ENCODE assay signal across 8 cellular contexts in genomic region chr22:22928666-22929380, GRCh38. TPM values are rescaled to one million over a fixed set of nuclear protein-coding genes. Genes with fewer than 3 reads are reported as not detected.
DNase-seq lines count a peak whose midpoint lies in the region; ATAC-seq and TF ChIP-seq lines count a peak whose summit lies in the region.

No MANE protein-coding gene starts in this region.

- no peak for TF ChIP-seq CTCF in omental fat pad (IDR thresholded peaks at IDR 0.05)

- no peak overlapping the region for H3K4me3 Mint-ChIP-seq in activated naive CD8-positive, alpha-beta T cell treated with anti-CD3 and anti-CD28 coated beads for 36 hours
- H3K4me3 Mint-ChIP-seq in natural killer cell treated with Interleukin-12 subunit alpha and Interleukin-12 subunit beta and Interleukin-15 and Interleukin-18, amount 100 ng/mL, for 72 hours, result peak overlapping the region; percentile 32

- peak; percentile 89 for ATAC-seq in HG02588 (IDR thresholded peaks at IDR 0.05; ENCODE audit: unreplicated experiment)
- ATAC-seq in natural killer cell treated with Interleukin-12 subunit alpha and Interleukin-12 subunit beta and Interleukin-15 and Interleukin-18, amount 100 ng/mL, for 72 hours, result peak; percentile 75 to 82
- no peak for ATAC-seq in omental fat pad (ENCODE audit: low FRiP score)

- no peaks in the 10 kb centered on the region for H3K36me3 Mint-ChIP-seq in activated naive CD8-positive, alpha-beta T cell treated with anti-CD3 and anti-CD28 coated beads for 36 hours
- no peaks in the 10 kb centered on the region for H3K36me3 Mint-ChIP-seq in natural killer cell treated with Interleukin-12 subunit alpha and Interleukin-12 subunit beta and Interleukin-15 and Interleukin-18, amount 100 ng/mL, for 72 hours

- peak; percentile 1 to 3 for DNase-seq in activated CD8-positive, alpha-beta memory T cell treated with anti-CD3 and anti-CD28 coated beads for 1 hour (ENCODE audit: extremely low read depth in 1 of 2, low read depth in 1 of 2)
- no peak for DNase-seq in activated CD8-positive, alpha-beta memory T cell treated with anti-CD3 and anti-CD28 coated beads, Interleukin-2, amount 50 U/mL, for 4 hours
- DNase-seq in MV-4-11 (lab: John Stamatoyannopoulos, UW) (peak; percentile 98), iPS-NIHi11 (ENCODE audit: low spot score) (no peak), omental fat pad (ENCODE audit: low spot score) (no peak)
- peak; percentile 67 for DNase-seq in activated naive CD8-positive, alpha-beta T cell treated with anti-CD3 and anti-CD28 coated beads for 36 hours
- DNase-seq in natural killer cell treated with Interleukin-12 subunit alpha and Interleukin-12 subunit beta and Interleukin-15 and Interleukin-18, amount 100 ng/mL, for 72 hours (ENCODE audit: low spot score), result no peak

- H3K4me1 Mint-ChIP-seq in activated naive CD8-positive, alpha-beta T cell treated with anti-CD3 and anti-CD28 coated beads for 36 hours, result peaks cover 24% of the 10 kb centered on the region
- H3K4me1 Mint-ChIP-seq in natural killer cell treated with Interleukin-12 subunit alpha and Interleukin-12 subunit beta and Interleukin-15 and Interleukin-18, amount 100 ng/mL, for 72 hours (ENCODE audit: low read depth in 2 of 2), result peaks cover 24 to 41% of the 10 kb centered on the region in 2 donors

- H3K9me3 Mint-ChIP-seq in activated naive CD8-positive, alpha-beta T cell treated with anti-CD3 and anti-CD28 coated beads for 36 hours, result no peaks in the 10 kb centered on the region
- H3K9me3 Mint-ChIP-seq in natural killer cell treated with Interleukin-12 subunit alpha and Interleukin-12 subunit beta and Interleukin-15 and Interleukin-18, amount 100 ng/mL, for 72 hours, result no peaks in the 10 kb centered on the region

- no peaks in the 10 kb centered on the region for H3K27me3 Mint-ChIP-seq in activated naive CD8-positive, alpha-beta T cell treated with anti-CD3 and anti-CD28 coated beads for 36 hours
- H3K27me3 Mint-ChIP-seq in natural killer cell treated with Interleukin-12 subunit alpha and Interleukin-12 subunit beta and Interleukin-15 and Interleukin-18, amount 100 ng/mL, for 72 hours, result no peaks in the 10 kb centered on the region

- H3K27ac Mint-ChIP-seq in activated naive CD8-positive, alpha-beta T cell treated with anti-CD3 and anti-CD28 coated beads for 36 hours, result peak overlapping the region; percentile 73
- H3K27ac Mint-ChIP-seq in natural killer cell treated with Interleukin-12 subunit alpha and Interleukin-12 subunit beta and Interleukin-15 and Interleukin-18, amount 100 ng/mL, for 72 hours, result peak overlapping the region in 1 of 2 donors; percentile 80

RNA-seq across cellular contexts. Expression of gene IGLL5, which starts 41.2 kb away (rescaled TPM):
- under 1 TPM; 0.62 to 0.93 TPM for total RNA-seq in activated naive CD8-positive, alpha-beta T cell treated with anti-CD3 and anti-CD28 coated beads for 36 hours
- 1 to 10 TPM in 1 of 2 donors, not detected in 1; 5.4 TPM for total RNA-seq in natural killer cell treated with Interleukin-12 subunit alpha and Interleukin-12 subunit beta and Interleukin-15 and Interleukin-18, amount 100 ng/mL, for 72 hours
- 1 to 10 TPM; 1.2 to 7.7 (median 1.4) TPM for total RNA-seq in omental fat pad

Comparison
In these comparisons a context has a peak if more than half of its experiments do, and no peak if none do; other contexts are left out.
1. DNase-seq: peak in activated CD8-positive, alpha-beta memory T cell treated with anti-CD3 and anti-CD28 coated beads for 1 hour (2 of 2), MV-4-11 (single experiment) and activated naive CD8-positive, alpha-beta T cell treated with anti-CD3 and anti-CD28 coated beads for 36 hours (single experiment); none in activated CD8-positive, alpha-beta memory T cell treated with anti-CD3 and anti-CD28 coated beads, Interleukin-2, amount 50 U/mL, for 4 hours (single experiment), natural killer cell treated with Interleukin-12 subunit alpha and Interleukin-12 subunit beta and Interleukin-15 and Interleukin-18, amount 100 ng/mL, for 72 hours (single experiment), iPS-NIHi11 (single experiment) and omental fat pad (single experiment).